Comparison of ENCODE assay signal across 11 cellular contexts in the genomic region with DNA sequence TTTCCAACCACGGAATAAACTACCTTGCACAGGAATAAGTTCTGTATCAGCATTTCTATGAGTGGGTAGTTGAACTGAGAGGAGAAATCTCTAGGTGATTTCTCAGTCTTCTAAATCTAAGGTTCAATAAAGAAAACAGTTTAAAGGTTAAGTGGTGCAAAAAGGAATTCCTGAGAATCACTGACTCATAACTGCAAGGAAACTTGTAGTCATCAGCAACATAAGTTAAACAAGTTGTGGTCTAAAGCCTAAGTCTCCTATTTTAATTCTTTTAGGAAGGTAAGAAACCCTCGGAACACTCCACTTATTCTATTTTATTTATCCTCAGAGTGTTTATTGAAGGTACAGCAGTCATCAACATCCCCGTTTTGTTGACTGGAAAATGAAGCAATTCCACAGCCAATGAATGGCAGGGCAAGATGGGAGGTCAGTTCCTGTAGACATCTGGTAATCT.
DNase-seq lines count a peak whose midpoint lies in the region; ATAC-seq, FAIRE-seq and TF ChIP-seq lines count a peak whose summit lies in the region.
"Had no signal": no experiment of that assay in that cellular context is flagged by ENCODE, and none has a peak within 500 bp of the region (broad histone marks: within the 10 kb centered on the region; RNA-seq: fewer than 3 reads in every experiment).

No MANE protein-coding gene starts in this region.

- POLR2A ChIA-PET in CD4-positive, alpha-beta memory T cell (lab: Charles Lee; ENCODE audit: partially characterized antibody), result no interaction called here

- WGBS in esophagus squamous epithelium, 2 donors, result 55 to 67% methylated on average over 3 of the region's 3 CpGs

- H3K27me3 Mint-ChIP-seq in CD4-positive, alpha-beta memory T cell, result peaks cover 0 to 5% of the 10 kb centered on the region in 2 donors
- H3K27me3 Mint-ChIP-seq in immature natural killer cell (ENCODE audit: low read depth in 3 of 3), result peaks cover 4 to 9% (median 8%) of the 10 kb centered on the region in 3 donors

- DNase-seq in AG09319 (ENCODE audit: extremely low read depth, low read depth) (peak; percentile 30), HT1080 (ENCODE audit: low read depth) (peak; percentile 68), bronchial epithelial cell (ENCODE audit: low read depth) (peak; percentile 78), lung microvascular endothelial cell (ENCODE audit: low read depth in 2 of 2) (peak; percentile 14 to 87), immature natural killer cell (no peak), esophagus squamous epithelium (lab: John Stamatoyannopoulos, UW) (no peak)
- DNase-seq in CD4-positive, alpha-beta memory T cell, result no peak
- DNase-seq: anterior cingulate cortex, DMS 273 treated with DMSO at 0.1 percent for 48 hours had no signal

- no peaks in the 10 kb centered on the region for H3K36me3 ChIP-seq in bronchial epithelial cell (ENCODE audit: control insufficient read depth, insufficient read depth, low read length)
- H3K36me3 ChIP-seq in CD4-positive, alpha-beta memory T cell (ENCODE audit: insufficient read depth, low read length), result no peaks in the 10 kb centered on the region
- no peaks in the 10 kb centered on the region for H3K36me3 ChIP-seq in esophagus squamous epithelium

- peaks cover 8 to 14% (median 11%) of the 10 kb centered on the region in 4 donors for H3K4me1 Mint-ChIP-seq in CD4-positive, alpha-beta memory T cell
- peaks cover 8 to 12% of the 10 kb centered on the region in 2 donors for H3K4me1 Mint-ChIP-seq in immature natural killer cell

- peaks cover 0 to 5% (median 0%) of the 10 kb centered on the region in 8 donors for H3K9me3 Mint-ChIP-seq in CD4-positive, alpha-beta memory T cell
- no peaks in the 10 kb centered on the region for H3K9me3 Mint-ChIP-seq in immature natural killer cell
- H3K9me3 Mint-ChIP-seq: IgD-negative memory B cell had no signal

- H3K36me3 Mint-ChIP-seq in CD4-positive, alpha-beta memory T cell, result no peaks in the 10 kb centered on the region
- peaks cover 0 to 9% (median 0%) of the 10 kb centered on the region in 3 donors for H3K36me3 Mint-ChIP-seq in immature natural killer cell
- H3K36me3 Mint-ChIP-seq: IgD-negative memory B cell had no signal

- no peak for ATAC-seq in GM21825 (IDR thresholded peaks at IDR 0.05; ENCODE audit: unreplicated experiment)

- H3K27ac Mint-ChIP-seq in CD4-positive, alpha-beta memory T cell, result no peak overlapping the region
- no peak overlapping the region for H3K27ac Mint-ChIP-seq in immature natural killer cell
- H3K27ac Mint-ChIP-seq: IgD-negative memory B cell had no signal

- CTCF ChIA-PET in CD4-positive, alpha-beta memory T cell (lab: Charles Lee; ENCODE audit: partially characterized antibody), result no interaction called here

- H3K9me3 ChIP-seq in CD4-positive, alpha-beta memory T cell (ENCODE audit: control insufficient read depth in 1 of 2, low read length in 2 of 2), result no peaks in the 10 kb centered on the region
- H3K9me3 ChIP-seq in esophagus squamous epithelium, result no peaks in the 10 kb centered on the region

- no peak for FAIRE-seq in bronchial epithelial cell (lab: Jason Lieb, UNC)

- H3K4me3 ChIP-seq in bronchial epithelial cell (ENCODE audit: low read depth, low read length), result no peak overlapping the region
- no peak overlapping the region for H3K4me3 ChIP-seq in CD4-positive, alpha-beta memory T cell (ENCODE audit: low read length in 2 of 2)
- no peak overlapping the region for H3K4me3 ChIP-seq in esophagus squamous epithelium

- intact Hi-C loops in CD4-positive, alpha-beta memory T cell (cut with micrococcal nuclease), result no loop called here
- intact Hi-C loops in esophagus squamous epithelium (cut with DNase I), result no loop called here

- no peaks in the 10 kb centered on the region for H3K27me3 ChIP-seq in bronchial epithelial cell (ENCODE audit: control insufficient read depth, insufficient read depth, low read length)
- no peaks in the 10 kb centered on the region for H3K27me3 ChIP-seq in CD4-positive, alpha-beta memory T cell (ENCODE audit: insufficient read depth, low read length)
- H3K27me3 ChIP-seq in esophagus squamous epithelium, result no peaks in the 10 kb centered on the region

- H3K4me1 ChIP-seq in CD4-positive, alpha-beta memory T cell (ENCODE audit: insufficient read depth, low read length), result peaks cover 11% of the 10 kb centered on the region
- H3K4me1 ChIP-seq in esophagus squamous epithelium, result peaks cover 0 to 19% (median 3%) of the 10 kb centered on the region in 3 donors

- TF ChIP-seq CTCF in AG09319 (IDR thresholded peaks at IDR 0.05; ENCODE audit: low read depth, low read length), result no peak
- TF ChIP-seq CTCF in bronchial epithelial cell (IDR thresholded peaks at IDR 0.05; ENCODE audit: insufficient read depth, low read length, severe bottlenecking), result no peak
- no peak for TF ChIP-seq CTCF in esophagus squamous epithelium (IDR thresholded peaks at IDR 0.05)

- no peak for TF ChIP-seq POLR2A in esophagus squamous epithelium (IDR thresholded peaks at IDR 0.05)

- H3K4me3 Mint-ChIP-seq in CD4-positive, alpha-beta memory T cell, result no peak overlapping the region
- no peak overlapping the region for H3K4me3 Mint-ChIP-seq in immature natural killer cell
- H3K4me3 Mint-ChIP-seq: IgD-negative memory B cell had no signal

- no peak overlapping the region for H3K27ac ChIP-seq in CD4-positive, alpha-beta memory T cell (ENCODE audit: low read depth, low read length)
- no peak overlapping the region for H3K27ac ChIP-seq in esophagus squamous epithelium

Comparison
In these comparisons a context has a peak if more than half of its experiments do, and no peak if none do; other contexts are left out.
1. DNase-seq: peak in AG09319 (single experiment), HT1080 (single experiment), bronchial epithelial cell (single experiment) and lung microvascular endothelial cell (2 of 2); none in CD4-positive, alpha-beta memory T cell (0 of 5), immature natural killer cell (0 of 3) and esophagus squamous epithelium (single experiment).